In genomic region chr2:177211148-177211547, GRCh38 we compare ENCODE assay signal across 1 cellular context.
TF ChIP-seq lines count a peak whose summit lies in the region.

No MANE protein-coding gene starts in this region.

TF ChIP-seq in SK-N-SH, 30 proteins besides CTCF, POLR2A, EP300 and RAD21 (continued from another document):
- no peak for TF ChIP-seq REST (IDR thresholded peaks at IDR 0.05; ENCODE audit: low read depth, low read length)
- TF ChIP-seq MEF2A (IDR thresholded peaks at IDR 0.05; ENCODE audit: borderline replicate concordance, low read depth) = no peak
- no peak for TF ChIP-seq PBX3 (IDR thresholded peaks at IDR 0.05)
- TF ChIP-seq RCOR1 (IDR thresholded peaks at IDR 0.05; ENCODE audit: low read length) = no peak
- TF ChIP-seq SMC3 (IDR thresholded peaks at IDR 0.05; ENCODE audit: low read depth, low read length) = no peak
- no peak for TF ChIP-seq RFX5 (IDR thresholded peaks at IDR 0.05; ENCODE audit: low read length)
- TF ChIP-seq TCF12 (IDR thresholded peaks at IDR 0.05) = no peak
- no peak for TF ChIP-seq TAF1 (IDR thresholded peaks at IDR 0.05; ENCODE audit: borderline replicate concordance, low read depth, low read length)
